Comparison of ENCODE assay signal across 2 cellular contexts in the genomic region with DNA sequence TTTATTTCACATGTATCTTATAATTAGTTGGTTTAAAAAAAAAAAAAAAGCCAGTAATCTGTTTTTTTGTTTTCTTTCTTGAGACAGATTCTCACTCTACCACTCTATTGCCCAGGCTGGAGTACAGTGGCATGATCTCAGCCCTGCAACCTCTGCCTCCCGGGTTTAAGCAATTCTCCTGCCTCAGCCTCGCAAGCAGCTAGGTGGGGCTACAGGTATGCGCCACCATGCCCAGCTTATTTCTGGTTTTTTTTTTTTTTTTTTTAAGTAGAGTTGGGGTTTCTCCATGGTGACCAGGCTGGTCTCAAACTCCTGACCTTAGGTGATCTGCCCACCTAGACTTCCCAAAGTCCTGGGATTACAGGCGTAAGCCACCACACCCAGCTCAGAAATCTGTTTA.
TF ChIP-seq lines count a peak whose summit lies in the region.

No MANE protein-coding gene starts in this region.

TF ChIP-seq in GM23338, 12 proteins besides CTCF, POLR2A, EP300 and RAD21 (continues in another document):
- no peak for TF ChIP-seq JUNB (IDR thresholded peaks at IDR 0.05; ENCODE audit: unreplicated experiment)
- TF ChIP-seq EZH2phosphoT487 (IDR thresholded peaks at IDR 0.05; ENCODE audit: unreplicated experiment): no peak
- TF ChIP-seq CREB1 (CRISPR knock-in tag; IDR thresholded peaks at IDR 0.05; ENCODE audit: low read depth): no peak
- TF ChIP-seq, protein P1, sequence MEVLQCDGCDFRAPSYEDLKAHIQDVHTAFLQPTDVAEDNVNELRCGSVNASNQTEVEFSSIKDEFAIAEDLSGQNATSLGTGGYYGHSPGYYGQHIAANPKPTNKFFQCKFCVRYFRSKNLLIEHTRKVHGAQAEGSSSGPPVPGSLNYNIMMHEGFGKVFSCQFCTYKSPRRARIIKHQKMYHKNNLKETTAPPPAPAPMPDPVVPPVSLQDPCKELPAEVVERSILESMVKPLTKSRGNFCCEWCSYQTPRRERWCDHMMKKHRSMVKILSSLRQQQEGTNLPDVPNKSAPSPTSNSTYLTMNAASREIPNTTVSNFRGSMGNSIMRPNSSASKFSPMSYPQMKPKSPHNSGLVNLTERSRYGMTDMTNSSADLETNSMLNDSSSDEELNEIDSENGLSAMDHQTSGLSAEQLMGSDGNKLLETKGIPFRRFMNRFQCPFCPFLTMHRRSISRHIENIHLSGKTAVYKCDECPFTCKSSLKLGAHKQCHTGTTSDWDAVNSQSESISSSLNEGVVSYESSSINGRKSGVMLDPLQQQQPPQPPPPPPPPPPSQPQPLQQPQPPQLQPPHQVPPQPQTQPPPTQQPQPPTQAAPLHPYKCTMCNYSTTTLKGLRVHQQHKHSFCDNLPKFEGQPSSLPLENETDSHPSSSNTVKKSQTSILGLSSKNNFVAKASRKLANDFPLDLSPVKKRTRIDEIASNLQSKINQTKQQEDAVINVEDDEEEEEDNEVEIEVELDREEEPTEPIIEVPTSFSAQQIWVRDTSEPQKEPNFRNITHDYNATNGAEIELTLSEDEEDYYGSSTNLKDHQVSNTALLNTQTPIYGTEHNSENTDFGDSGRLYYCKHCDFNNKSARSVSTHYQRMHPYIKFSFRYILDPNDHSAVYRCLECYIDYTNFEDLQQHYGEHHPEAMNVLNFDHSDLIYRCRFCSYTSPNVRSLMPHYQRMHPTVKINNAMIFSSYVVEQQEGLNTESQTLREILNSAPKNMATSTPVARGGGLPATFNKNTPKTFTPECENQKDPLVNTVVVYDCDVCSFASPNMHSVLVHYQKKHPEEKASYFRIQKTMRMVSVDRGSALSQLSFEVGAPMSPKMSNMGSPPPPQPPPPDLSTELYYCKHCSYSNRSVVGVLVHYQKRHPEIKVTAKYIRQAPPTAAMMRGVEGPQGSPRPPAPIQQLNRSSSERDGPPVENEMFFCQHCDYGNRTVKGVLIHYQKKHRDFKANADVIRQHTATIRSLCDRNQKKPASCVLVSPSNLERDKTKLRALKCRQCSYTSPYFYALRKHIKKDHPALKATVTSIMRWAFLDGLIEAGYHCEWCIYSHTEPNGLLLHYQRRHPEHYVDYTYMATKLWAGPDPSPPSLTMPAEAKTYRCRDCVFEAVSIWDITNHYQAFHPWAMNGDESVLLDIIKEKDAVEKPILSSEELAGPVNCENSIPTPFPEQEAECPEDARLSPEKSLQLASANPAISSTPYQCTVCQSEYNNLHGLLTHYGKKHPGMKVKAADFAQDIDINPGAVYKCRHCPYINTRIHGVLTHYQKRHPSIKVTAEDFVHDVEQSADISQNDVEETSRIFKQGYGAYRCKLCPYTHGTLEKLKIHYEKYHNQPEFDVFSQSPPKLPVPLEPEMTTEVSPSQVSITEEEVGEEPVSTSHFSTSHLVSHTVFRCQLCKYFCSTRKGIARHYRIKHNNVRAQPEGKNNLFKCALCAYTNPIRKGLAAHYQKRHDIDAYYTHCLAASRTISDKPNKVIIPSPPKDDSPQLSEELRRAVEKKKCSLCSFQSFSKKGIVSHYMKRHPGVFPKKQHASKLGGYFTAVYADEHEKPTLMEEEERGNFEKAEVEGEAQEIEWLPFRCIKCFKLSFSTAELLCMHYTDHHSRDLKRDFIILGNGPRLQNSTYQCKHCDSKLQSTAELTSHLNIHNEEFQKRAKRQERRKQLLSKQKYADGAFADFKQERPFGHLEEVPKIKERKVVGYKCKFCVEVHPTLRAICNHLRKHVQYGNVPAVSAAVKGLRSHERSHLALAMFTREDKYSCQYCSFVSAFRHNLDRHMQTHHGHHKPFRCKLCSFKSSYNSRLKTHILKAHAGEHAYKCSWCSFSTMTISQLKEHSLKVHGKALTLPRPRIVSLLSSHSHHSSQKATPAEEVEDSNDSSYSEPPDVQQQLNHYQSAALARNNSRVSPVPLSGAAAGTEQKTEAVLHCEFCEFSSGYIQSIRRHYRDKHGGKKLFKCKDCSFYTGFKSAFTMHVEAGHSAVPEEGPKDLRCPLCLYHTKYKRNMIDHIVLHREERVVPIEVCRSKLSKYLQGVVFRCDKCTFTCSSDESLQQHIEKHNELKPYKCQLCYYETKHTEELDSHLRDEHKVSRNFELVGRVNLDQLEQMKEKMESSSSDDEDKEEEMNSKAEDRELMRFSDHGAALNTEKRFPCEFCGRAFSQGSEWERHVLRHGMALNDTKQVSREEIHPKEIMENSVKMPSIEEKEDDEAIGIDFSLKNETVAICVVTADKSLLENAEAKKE (CRISPR knock-in tag; IDR thresholded peaks at IDR 0.05): no peak
- no peak for TF ChIP-seq EZH2 (IDR thresholded peaks at IDR 0.05; ENCODE audit: low read depth, unreplicated experiment)
- TF ChIP-seq ZNF114 (CRISPR knock-in tag; IDR thresholded peaks at IDR 0.05): no peak
- no peak for TF ChIP-seq ZNF331 (CRISPR knock-in tag; IDR thresholded peaks at IDR 0.05; ENCODE audit: low read depth)
- TF ChIP-seq, protein P2, sequence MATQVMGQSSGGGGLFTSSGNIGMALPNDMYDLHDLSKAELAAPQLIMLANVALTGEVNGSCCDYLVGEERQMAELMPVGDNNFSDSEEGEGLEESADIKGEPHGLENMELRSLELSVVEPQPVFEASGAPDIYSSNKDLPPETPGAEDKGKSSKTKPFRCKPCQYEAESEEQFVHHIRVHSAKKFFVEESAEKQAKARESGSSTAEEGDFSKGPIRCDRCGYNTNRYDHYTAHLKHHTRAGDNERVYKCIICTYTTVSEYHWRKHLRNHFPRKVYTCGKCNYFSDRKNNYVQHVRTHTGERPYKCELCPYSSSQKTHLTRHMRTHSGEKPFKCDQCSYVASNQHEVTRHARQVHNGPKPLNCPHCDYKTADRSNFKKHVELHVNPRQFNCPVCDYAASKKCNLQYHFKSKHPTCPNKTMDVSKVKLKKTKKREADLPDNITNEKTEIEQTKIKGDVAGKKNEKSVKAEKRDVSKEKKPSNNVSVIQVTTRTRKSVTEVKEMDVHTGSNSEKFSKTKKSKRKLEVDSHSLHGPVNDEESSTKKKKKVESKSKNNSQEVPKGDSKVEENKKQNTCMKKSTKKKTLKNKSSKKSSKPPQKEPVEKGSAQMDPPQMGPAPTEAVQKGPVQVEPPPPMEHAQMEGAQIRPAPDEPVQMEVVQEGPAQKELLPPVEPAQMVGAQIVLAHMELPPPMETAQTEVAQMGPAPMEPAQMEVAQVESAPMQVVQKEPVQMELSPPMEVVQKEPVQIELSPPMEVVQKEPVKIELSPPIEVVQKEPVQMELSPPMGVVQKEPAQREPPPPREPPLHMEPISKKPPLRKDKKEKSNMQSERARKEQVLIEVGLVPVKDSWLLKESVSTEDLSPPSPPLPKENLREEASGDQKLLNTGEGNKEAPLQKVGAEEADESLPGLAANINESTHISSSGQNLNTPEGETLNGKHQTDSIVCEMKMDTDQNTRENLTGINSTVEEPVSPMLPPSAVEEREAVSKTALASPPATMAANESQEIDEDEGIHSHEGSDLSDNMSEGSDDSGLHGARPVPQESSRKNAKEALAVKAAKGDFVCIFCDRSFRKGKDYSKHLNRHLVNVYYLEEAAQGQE (IDR thresholded peaks at IDR 0.05; ENCODE audit: unreplicated experiment): no peak
- no peak for TF ChIP-seq NANOG (IDR thresholded peaks at IDR 0.05; ENCODE audit: borderline replicate concordance)
- TF ChIP-seq POLR2AphosphoS5 (IDR thresholded peaks at IDR 0.05; ENCODE audit: low read depth): no peak
- TF ChIP-seq STAT1 (IDR thresholded peaks at IDR 0.05; ENCODE audit: unreplicated experiment): no peak

TF ChIP-seq in GM12878, 131 proteins besides CTCF, POLR2A, EP300 and RAD21:
- no peak for TF ChIP-seq EGR1 (IDR thresholded peaks at IDR 0.05; ENCODE audit: borderline replicate concordance in 1 of 2, low read depth in 2 of 2, low read length in 2 of 2)
- TF ChIP-seq, protein P3, sequence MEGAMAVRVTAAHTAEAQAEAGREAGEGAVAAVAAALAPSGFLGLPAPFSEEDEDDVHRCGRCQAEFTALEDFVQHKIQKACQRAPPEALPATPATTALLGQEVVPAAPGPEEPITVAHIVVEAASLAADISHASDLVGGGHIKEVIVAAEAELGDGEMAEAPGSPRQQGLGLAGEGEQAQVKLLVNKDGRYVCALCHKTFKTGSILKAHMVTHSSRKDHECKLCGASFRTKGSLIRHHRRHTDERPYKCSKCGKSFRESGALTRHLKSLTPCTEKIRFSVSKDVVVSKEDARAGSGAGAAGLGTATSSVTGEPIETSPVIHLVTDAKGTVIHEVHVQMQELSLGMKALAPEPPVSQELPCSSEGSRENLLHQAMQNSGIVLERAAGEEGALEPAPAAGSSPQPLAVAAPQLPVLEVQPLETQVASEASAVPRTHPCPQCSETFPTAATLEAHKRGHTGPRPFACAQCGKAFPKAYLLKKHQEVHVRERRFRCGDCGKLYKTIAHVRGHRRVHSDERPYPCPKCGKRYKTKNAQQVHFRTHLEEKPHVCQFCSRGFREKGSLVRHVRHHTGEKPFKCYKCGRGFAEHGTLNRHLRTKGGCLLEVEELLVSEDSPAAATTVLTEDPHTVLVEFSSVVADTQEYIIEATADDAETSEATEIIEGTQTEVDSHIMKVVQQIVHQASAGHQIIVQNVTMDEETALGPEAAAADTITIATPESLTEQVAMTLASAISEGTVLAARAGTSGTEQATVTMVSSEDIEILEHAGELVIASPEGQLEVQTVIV (IDR thresholded peaks at IDR 0.05; ENCODE audit: borderline replicate concordance, partially characterized antibody): no peak
- TF ChIP-seq MEF2B (IDR thresholded peaks at IDR 0.05; ENCODE audit: partially characterized antibody, poor library complexity, severe bottlenecking): no peak
- no peak for TF ChIP-seq NR2C1 (IDR thresholded peaks at IDR 0.05)
- TF ChIP-seq SMC3 (IDR thresholded peaks at IDR 0.05; ENCODE audit: borderline replicate concordance, low read length): no peak
- TF ChIP-seq ETV6 (conservative IDR thresholded peaks at IDR 0.05 in 1 of 2, IDR thresholded peaks at IDR 0.05 in 1 of 2; ENCODE audit: borderline replicate concordance in 1 of 2, low read depth in 1 of 2): no peak
- no peak for TF ChIP-seq MXI1 (IDR thresholded peaks at IDR 0.05; ENCODE audit: low read depth, low read length)
- TF ChIP-seq, protein P4, sequence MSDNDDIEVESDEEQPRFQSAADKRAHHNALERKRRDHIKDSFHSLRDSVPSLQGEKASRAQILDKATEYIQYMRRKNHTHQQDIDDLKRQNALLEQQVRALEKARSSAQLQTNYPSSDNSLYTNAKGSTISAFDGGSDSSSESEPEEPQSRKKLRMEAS (IDR thresholded peaks at IDR 0.05; ENCODE audit: low read depth, low read length): no peak
- TF ChIP-seq, protein P5, sequence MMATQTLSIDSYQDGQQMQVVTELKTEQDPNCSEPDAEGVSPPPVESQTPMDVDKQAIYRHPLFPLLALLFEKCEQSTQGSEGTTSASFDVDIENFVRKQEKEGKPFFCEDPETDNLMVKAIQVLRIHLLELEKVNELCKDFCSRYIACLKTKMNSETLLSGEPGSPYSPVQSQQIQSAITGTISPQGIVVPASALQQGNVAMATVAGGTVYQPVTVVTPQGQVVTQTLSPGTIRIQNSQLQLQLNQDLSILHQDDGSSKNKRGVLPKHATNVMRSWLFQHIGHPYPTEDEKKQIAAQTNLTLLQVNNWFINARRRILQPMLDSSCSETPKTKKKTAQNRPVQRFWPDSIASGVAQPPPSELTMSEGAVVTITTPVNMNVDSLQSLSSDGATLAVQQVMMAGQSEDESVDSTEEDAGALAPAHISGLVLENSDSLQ (IDR thresholded peaks at IDR 0.05): no peak
- no peak for TF ChIP-seq POU2F2 (IDR thresholded peaks at IDR 0.05; ENCODE audit: borderline replicate concordance, low read depth, low read length)
- no peak for TF ChIP-seq ZZZ3 (IDR thresholded peaks at IDR 0.05; ENCODE audit: control insufficient read depth, insufficient read length, low read depth)
- TF ChIP-seq ZNF384 (IDR thresholded peaks at IDR 0.05; ENCODE audit: borderline replicate concordance, low read depth, low read length): no peak
- TF ChIP-seq, protein P6, sequence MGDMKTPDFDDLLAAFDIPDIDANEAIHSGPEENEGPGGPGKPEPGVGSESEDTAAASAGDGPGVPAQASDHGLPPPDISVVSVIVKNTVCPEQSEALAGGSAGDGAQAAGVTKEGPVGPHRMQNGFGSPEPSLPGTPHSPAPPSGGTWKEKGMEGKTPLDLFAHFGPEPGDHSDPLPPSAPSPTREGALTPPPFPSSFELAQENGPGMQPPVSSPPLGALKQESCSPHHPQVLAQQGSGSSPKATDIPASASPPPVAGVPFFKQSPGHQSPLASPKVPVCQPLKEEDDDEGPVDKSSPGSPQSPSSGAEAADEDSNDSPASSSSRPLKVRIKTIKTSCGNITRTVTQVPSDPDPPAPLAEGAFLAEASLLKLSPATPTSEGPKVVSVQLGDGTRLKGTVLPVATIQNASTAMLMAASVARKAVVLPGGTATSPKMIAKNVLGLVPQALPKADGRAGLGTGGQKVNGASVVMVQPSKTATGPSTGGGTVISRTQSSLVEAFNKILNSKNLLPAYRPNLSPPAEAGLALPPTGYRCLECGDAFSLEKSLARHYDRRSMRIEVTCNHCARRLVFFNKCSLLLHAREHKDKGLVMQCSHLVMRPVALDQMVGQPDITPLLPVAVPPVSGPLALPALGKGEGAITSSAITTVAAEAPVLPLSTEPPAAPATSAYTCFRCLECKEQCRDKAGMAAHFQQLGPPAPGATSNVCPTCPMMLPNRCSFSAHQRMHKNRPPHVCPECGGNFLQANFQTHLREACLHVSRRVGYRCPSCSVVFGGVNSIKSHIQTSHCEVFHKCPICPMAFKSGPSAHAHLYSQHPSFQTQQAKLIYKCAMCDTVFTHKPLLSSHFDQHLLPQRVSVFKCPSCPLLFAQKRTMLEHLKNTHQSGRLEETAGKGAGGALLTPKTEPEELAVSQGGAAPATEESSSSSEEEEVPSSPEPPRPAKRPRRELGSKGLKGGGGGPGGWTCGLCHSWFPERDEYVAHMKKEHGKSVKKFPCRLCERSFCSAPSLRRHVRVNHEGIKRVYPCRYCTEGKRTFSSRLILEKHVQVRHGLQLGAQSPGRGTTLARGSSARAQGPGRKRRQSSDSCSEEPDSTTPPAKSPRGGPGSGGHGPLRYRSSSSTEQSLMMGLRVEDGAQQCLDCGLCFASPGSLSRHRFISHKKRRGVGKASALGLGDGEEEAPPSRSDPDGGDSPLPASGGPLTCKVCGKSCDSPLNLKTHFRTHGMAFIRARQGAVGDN (IDR thresholded peaks at IDR 0.05): no peak
- no peak for TF ChIP-seq YBX1 (IDR thresholded peaks at IDR 0.05)
- no peak for TF ChIP-seq ZNF217 (IDR thresholded peaks at IDR 0.05)
- no peak for TF ChIP-seq FOXM1 (IDR thresholded peaks at IDR 0.05; ENCODE audit: low read depth, low read length)
- TF ChIP-seq CEBPB (IDR thresholded peaks at IDR 0.05; ENCODE audit: borderline replicate concordance in 1 of 2, low read depth in 2 of 2, low read length in 2 of 2): no peak
- TF ChIP-seq BCL11A (IDR thresholded peaks at IDR 0.05; ENCODE audit: low read depth, low read length): no peak
- no peak for TF ChIP-seq RELA (IDR thresholded peaks at IDR 0.05; ENCODE audit: borderline replicate concordance, partially characterized antibody)
- TF ChIP-seq SREBF1 (IDR thresholded peaks at IDR 0.05; ENCODE audit: low read length): no peak
